ENCODE assay signal across 25 cellular contexts in genomic region chr3:134638385-134639020, GRCh38. TPM values are rescaled to one million over a fixed set of nuclear protein-coding genes. Genes with fewer than 3 reads are reported as not detected.
DNase-seq lines count a peak whose midpoint lies in the region; ATAC-seq and TF ChIP-seq lines count a peak whose summit lies in the region.
"Had no signal": no experiment of that assay in that cellular context is flagged by ENCODE, and none has a peak within 500 bp of the region (broad histone marks: within the 10 kb centered on the region; RNA-seq: fewer than 3 reads in every experiment).

No MANE protein-coding gene starts in this region.

- TF ChIP-seq POLR2A in vagina (IDR thresholded peaks at IDR 0.05), result no peak

- H3K4me3 ChIP-seq in endodermal cell (ENCODE audit: low read length), result no peak overlapping the region
- H3K4me3 ChIP-seq in vagina, result no peak overlapping the region
- H3K4me3 ChIP-seq: GM23248, K562 had no signal

- H3K27me3 ChIP-seq in endodermal cell (ENCODE audit: control insufficient read depth, insufficient read depth, low read length, poor library complexity, severe bottlenecking) (peaks cover 6% of the 10 kb centered on the region), vagina (no peaks in the 10 kb centered on the region)

- H3K27ac Mint-ChIP-seq in endodermal cell, result no peak overlapping the region

- no peak for ATAC-seq in HG03045 (IDR thresholded peaks at IDR 0.05; ENCODE audit: unreplicated experiment)
- ATAC-seq in GM18909 (IDR thresholded peaks at IDR 0.05; ENCODE audit: poor library complexity, unreplicated experiment), result no peak
- ATAC-seq: K562, Panc1 had no signal

- TF ChIP-seq CTCF in endodermal cell (conservative IDR thresholded peaks at IDR 0.05), result no peak
- no peak for TF ChIP-seq CTCF in vagina (IDR thresholded peaks at IDR 0.05)

- H3K36me3 ChIP-seq in endodermal cell (ENCODE audit: control insufficient read depth, insufficient read depth, low read length), result no peaks in the 10 kb centered on the region
- no peaks in the 10 kb centered on the region for H3K36me3 ChIP-seq in vagina

- intact Hi-C loops in vagina (cut with DNase I), result no loop called here

- H3K27ac ChIP-seq in endodermal cell (ENCODE audit: low read depth, low read length), result no peak overlapping the region
- no peak overlapping the region for H3K27ac ChIP-seq in vagina
- H3K27ac ChIP-seq: GM23248, RWPE1 had no signal

- H3K4me3 Mint-ChIP-seq in endodermal cell, result no peak overlapping the region
- H3K4me3 Mint-ChIP-seq: CD4-positive, alpha-beta memory T cell had no signal

- no peaks in the 10 kb centered on the region for H3K36me3 Mint-ChIP-seq in endodermal cell (ENCODE audit: low read depth)
- H3K36me3 Mint-ChIP-seq: CD4-positive, alpha-beta memory T cell had no signal

- peaks cover 36% of the 10 kb centered on the region for H3K27me3 Mint-ChIP-seq in endodermal cell (ENCODE audit: insufficient read depth)

- H3K9me3 ChIP-seq in endodermal cell (ENCODE audit: control insufficient read depth, low read length) (no peaks in the 10 kb centered on the region), vagina (no peaks in the 10 kb centered on the region)

- DNase-seq in activated CD8-positive, alpha-beta memory T cell treated with anti-CD3 and anti-CD28 coated beads for 24 hours, result peak; percentile 21
- no peak for DNase-seq in activated CD8-positive, alpha-beta memory T cell treated with anti-CD3 and anti-CD28 coated beads, Interleukin-2, amount 50 U/mL, for 48 hours
- DNase-seq in NCI-H82 treated with DMSO at 0.1 percent for 48 hours (lab: John Stamatoyannopoulos, UW; ENCODE audit: unreplicated experiment), result peak; percentile 65
- DNase-seq in endodermal cell, result peak; percentile 50
- DNase-seq in vagina (ENCODE audit: extremely low spot score in 2 of 2), result peak; percentile 62 to 70
- DNase-seq: C1 segment of cervical spinal cord; CD4-positive, alpha-beta memory T cell; COR-L47; GM23248; H7; Kasumi-1; NCI-H1105; NCI-H1436 treated with DMSO at 0.1 percent for 48 hours; NCI-H2029 treated with DMSO at 0.1 percent for 48 hours; NCI-H748 treated with DMSO at 0.1 percent for 48 hours; SHP77 had no signal

- 74 to 79% methylated on average over 6 of the region's 6 CpGs for WGBS in endodermal cell (ENCODE audit: insufficient coverage in 1 of 2, insufficient read length in 1 of 2), 2 experiments

- peaks cover 43% of the 10 kb centered on the region for H3K4me1 Mint-ChIP-seq in endodermal cell
- H3K4me1 Mint-ChIP-seq: CD4-positive, alpha-beta memory T cell had no signal

- H3K9ac ChIP-seq in endodermal cell (ENCODE audit: extremely low read depth, low read length, poor library complexity, severe bottlenecking), result no peak overlapping the region
- H3K9ac ChIP-seq: GM23248 had no signal

- no peaks in the 10 kb centered on the region for H3K9me3 Mint-ChIP-seq in endodermal cell

- H3K4me1 ChIP-seq in endodermal cell (ENCODE audit: control insufficient read depth, insufficient read depth, low read length) (peaks cover 18% of the 10 kb centered on the region), vagina (no peaks in the 10 kb centered on the region)

RNA-seq across cellular contexts. Expression of gene KY, which starts 12.3 kb away (rescaled TPM):
- total RNA-seq in endodermal cell (not detected), vagina (3.7 TPM)
- polyA plus RNA-seq in endodermal cell (2013, experiment 1 of 2), result 0.14 TPM
- polyA plus RNA-seq in endodermal cell (2013, experiment 2 of 2), result not detected
- total RNA-seq: A673; CD4-positive, alpha-beta memory T cell; K562; OCI-LY7; SK-MEL-5; T-helper 1 cell treated with Interleukin-12 subunit alpha and Interleukin-12 subunit beta and Interleukin-4 antibody, amounts not matched to agents 30 ng/mL and 1 ng/mL, for 36 hours had no signal
- polyA plus RNA-seq: CD4-positive, alpha-beta memory T cell; K562 had no signal
